21 cellular contexts compared by ENCODE assay signal in the genomic region with DNA sequence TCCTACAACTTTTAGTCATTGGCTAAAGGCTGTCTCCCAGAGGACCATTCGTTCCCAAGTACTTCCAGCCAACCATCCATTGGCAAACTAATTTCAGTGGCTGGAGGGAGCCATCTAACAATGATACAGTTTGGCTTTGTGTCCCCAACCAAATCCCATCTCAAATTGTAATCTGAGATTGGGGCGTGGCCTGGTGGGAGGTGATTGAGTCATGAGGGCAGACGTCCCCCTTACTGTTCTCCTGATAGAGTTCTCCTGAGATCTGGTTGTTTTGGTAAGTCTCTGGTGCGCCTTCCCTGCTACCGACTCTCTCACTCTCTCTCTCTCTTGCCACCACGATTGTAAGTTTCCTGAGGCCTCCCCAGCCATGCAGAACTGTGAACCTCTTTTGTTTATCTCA.
"Had no signal": no experiment of that assay in that cellular context is flagged by ENCODE, and none has a peak within 500 bp of the region (broad histone marks: within the 10 kb centered on the region; RNA-seq: fewer than 3 reads in every experiment).

No MANE protein-coding gene starts in this region.

- H3K27me3 Mint-ChIP-seq: activated CD8-positive, alpha-beta memory T cell treated with anti-CD3 and anti-CD28 coated beads, Interleukin-2, amount 10 ng/mL, durations not matched to agents 7 days and 5 days; stimulated activated naive CD8-positive, alpha-beta T cell treated with anti-CD3 and anti-CD28 coated beads, Interleukin-15, amount 100 ng/mL, for 72 hours had no signal

- ATAC-seq: activated CD4-positive, CD25-positive, alpha-beta regulatory T cell treated with anti-CD3 and anti-CD28 coated beads, Interleukin-2, amount 50 U/mL, for 24 hours; activated CD8-positive, alpha-beta memory T cell treated with anti-CD3 and anti-CD28 coated beads, Interleukin-2, amount 10 ng/mL, durations not matched to agents 7 days and 5 days; heart left ventricle; left colon; stimulated activated naive CD8-positive, alpha-beta T cell treated with anti-CD3 and anti-CD28 coated beads, Interleukin-15, amount 100 ng/mL, for 72 hours had no signal

- H3K9me3 ChIP-seq: ovary, sigmoid colon, upper lobe of left lung had no signal

- DNase-seq: activated CD4-positive, alpha-beta T cell treated with anti-CD3 and anti-CD28 coated beads, Interleukin-2, amount 50 U/mL, for 4 hours; activated CD8-positive, alpha-beta memory T cell treated with anti-CD3 and anti-CD28 coated beads, Interleukin-2, amount 10 ng/mL, durations not matched to agents 7 days and 5 days; activated naive CD4-positive, alpha-beta T cell treated with anti-CD3 and anti-CD28 coated beads for 36 hours; activated T-cell treated with anti-CD3 and anti-CD28 coated beads, Interleukin-2, amount 50 U/mL, for 1 hour; effector memory CD4-positive, alpha-beta T cell; heart left ventricle; left colon; ovary; sigmoid colon; spleen; stimulated activated naive CD8-positive, alpha-beta T cell treated with anti-CD3 and anti-CD28 coated beads, Interleukin-15, amount 100 ng/mL, for 72 hours; upper lobe of left lung had no signal

- H3K4me1 ChIP-seq: heart left ventricle, sigmoid colon had no signal

- H3K27ac ChIP-seq: heart left ventricle, ovary, sigmoid colon, upper lobe of left lung had no signal

- H3K36me3 ChIP-seq: heart left ventricle, ovary, sigmoid colon, spleen, upper lobe of left lung had no signal

- FAIRE-seq: astrocyte, bronchial epithelial cell, frontal cortex, islet of Langerhans had no signal

- H3K4me3 ChIP-seq: heart left ventricle, lung, ovary, sigmoid colon, spleen, upper lobe of left lung had no signal

- H3K27ac Mint-ChIP-seq: activated CD8-positive, alpha-beta memory T cell treated with anti-CD3 and anti-CD28 coated beads, Interleukin-2, amount 10 ng/mL, durations not matched to agents 7 days and 5 days; activated naive CD4-positive, alpha-beta T cell treated with anti-CD3 and anti-CD28 coated beads for 36 hours; activated T-helper 2 cell treated with anti-CD3 and anti-CD28 coated beads, Interferon-gamma antibody, Interleukin-2, Interleukin-4, amounts not matched to agents 10 μg/mL and 5 μg/mL and 100 μg/mL, durations not matched to agents 14 hours and 24 hours and 36 hours; dendritic cell treated with granulocyte-macrophage colony-stimulating factor and Interleukin-4, amounts not matched to agents 40 ng/mL and 50 ng/mL, for 4 days; stimulated activated naive CD8-positive, alpha-beta T cell treated with anti-CD3 and anti-CD28 coated beads, Interleukin-15, amount 100 ng/mL, for 72 hours; T-helper 2 cell treated with Interferon-gamma antibody and Interleukin-4, amounts not matched to agents 5 μg/mL and 100 μg/mL, for 36 hours had no signal

- H3K27me3 ChIP-seq: heart left ventricle, ovary, spleen, upper lobe of left lung had no signal

- H3K4me3 Mint-ChIP-seq: activated CD8-positive, alpha-beta memory T cell treated with anti-CD3 and anti-CD28 coated beads, Interleukin-2, amount 10 ng/mL, durations not matched to agents 7 days and 5 days; activated naive CD4-positive, alpha-beta T cell treated with anti-CD3 and anti-CD28 coated beads for 36 hours; dendritic cell treated with granulocyte-macrophage colony-stimulating factor and Interleukin-4, amounts not matched to agents 40 ng/mL and 50 ng/mL, for 4 days; stimulated activated naive CD8-positive, alpha-beta T cell treated with anti-CD3 and anti-CD28 coated beads, Interleukin-15, amount 100 ng/mL, for 72 hours; T-helper 2 cell treated with Interferon-gamma antibody and Interleukin-4, amounts not matched to agents 5 μg/mL and 100 μg/mL, for 36 hours had no signal
